1 cellular context compared by ENCODE assay signal in the genomic region with DNA sequence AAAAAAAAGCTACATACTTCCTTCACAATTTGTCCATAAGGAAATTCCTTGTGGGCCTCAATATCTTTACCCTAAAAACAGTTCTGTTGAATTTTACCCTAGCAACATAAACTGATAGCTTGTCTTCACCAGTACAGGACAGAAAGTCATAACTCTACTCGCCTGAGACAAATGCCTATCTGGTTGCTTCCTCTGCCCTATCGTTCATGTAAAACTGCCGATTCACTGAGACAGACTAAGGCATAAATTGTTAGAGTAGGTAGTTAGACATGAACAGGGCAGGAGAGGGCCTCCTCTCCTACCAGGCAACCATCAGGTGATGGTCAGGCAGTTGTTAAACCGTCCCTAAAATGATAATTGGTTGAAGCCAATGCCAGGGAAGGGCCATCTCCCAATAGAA.
TF ChIP-seq lines count a peak whose summit lies in the region.

No MANE protein-coding gene starts in this region.

TF ChIP-seq in WTC11, 78 proteins besides CTCF, POLR2A, EP300 and RAD21 (continued from another document):
- TF ChIP-seq, protein P1, sequence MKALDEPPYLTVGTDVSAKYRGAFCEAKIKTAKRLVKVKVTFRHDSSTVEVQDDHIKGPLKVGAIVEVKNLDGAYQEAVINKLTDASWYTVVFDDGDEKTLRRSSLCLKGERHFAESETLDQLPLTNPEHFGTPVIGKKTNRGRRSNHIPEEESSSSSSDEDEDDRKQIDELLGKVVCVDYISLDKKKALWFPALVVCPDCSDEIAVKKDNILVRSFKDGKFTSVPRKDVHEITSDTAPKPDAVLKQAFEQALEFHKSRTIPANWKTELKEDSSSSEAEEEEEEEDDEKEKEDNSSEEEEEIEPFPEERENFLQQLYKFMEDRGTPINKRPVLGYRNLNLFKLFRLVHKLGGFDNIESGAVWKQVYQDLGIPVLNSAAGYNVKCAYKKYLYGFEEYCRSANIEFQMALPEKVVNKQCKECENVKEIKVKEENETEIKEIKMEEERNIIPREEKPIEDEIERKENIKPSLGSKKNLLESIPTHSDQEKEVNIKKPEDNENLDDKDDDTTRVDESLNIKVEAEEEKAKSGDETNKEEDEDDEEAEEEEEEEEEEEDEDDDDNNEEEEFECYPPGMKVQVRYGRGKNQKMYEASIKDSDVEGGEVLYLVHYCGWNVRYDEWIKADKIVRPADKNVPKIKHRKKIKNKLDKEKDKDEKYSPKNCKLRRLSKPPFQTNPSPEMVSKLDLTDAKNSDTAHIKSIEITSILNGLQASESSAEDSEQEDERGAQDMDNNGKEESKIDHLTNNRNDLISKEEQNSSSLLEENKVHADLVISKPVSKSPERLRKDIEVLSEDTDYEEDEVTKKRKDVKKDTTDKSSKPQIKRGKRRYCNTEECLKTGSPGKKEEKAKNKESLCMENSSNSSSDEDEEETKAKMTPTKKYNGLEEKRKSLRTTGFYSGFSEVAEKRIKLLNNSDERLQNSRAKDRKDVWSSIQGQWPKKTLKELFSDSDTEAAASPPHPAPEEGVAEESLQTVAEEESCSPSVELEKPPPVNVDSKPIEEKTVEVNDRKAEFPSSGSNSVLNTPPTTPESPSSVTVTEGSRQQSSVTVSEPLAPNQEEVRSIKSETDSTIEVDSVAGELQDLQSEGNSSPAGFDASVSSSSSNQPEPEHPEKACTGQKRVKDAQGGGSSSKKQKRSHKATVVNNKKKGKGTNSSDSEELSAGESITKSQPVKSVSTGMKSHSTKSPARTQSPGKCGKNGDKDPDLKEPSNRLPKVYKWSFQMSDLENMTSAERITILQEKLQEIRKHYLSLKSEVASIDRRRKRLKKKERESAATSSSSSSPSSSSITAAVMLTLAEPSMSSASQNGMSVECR (CRISPR knock-in tag; IDR thresholded peaks at IDR 0.05; ENCODE audit: borderline replicate concordance) = no peak
- TF ChIP-seq GRHL2 (CRISPR knock-in tag; IDR thresholded peaks at IDR 0.05; ENCODE audit: insufficient replicate concordance, severe bottlenecking) = no peak
- TF ChIP-seq OVOL2 (CRISPR knock-in tag; IDR thresholded peaks at IDR 0.05; ENCODE audit: borderline replicate concordance) = no peak
- TF ChIP-seq, protein P2, sequence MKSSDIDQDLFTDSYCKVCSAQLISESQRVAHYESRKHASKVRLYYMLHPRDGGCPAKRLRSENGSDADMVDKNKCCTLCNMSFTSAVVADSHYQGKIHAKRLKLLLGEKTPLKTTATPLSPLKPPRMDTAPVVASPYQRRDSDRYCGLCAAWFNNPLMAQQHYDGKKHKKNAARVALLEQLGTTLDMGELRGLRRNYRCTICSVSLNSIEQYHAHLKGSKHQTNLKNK (CRISPR knock-in tag; IDR thresholded peaks at IDR 0.05) = no peak
TF ChIP-seq in WTC11: peak in this region for 0.
